ENCODE assay signal across 13 cellular contexts in the genomic region with DNA sequence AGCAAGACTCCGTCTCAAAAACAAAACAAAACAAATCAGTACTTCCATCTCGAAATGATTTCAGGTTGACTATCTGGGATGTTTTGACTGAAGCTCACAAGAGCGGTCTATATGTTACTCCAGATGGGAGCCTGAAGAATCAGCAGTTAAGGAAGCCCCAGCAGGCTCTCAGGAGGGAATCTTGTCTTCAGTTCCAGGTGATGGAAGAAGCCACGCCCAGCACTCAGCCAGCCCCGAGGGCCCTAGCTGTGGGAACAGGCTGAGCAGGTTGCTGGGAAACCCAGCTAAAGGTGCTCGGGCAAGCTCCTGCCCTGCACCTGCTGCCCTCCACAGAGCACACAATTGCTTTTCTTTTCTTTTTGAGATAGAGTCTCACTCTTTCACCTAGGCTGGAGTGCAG. TPM values are rescaled to one million over a fixed set of nuclear protein-coding genes. Genes with fewer than 3 reads are reported as not detected.
DNase-seq lines count a peak whose midpoint lies in the region; ATAC-seq and TF ChIP-seq lines count a peak whose summit lies in the region.
"Had no signal": no experiment of that assay in that cellular context is flagged by ENCODE, and none has a peak within 500 bp of the region (broad histone marks: within the 10 kb centered on the region; RNA-seq: fewer than 3 reads in every experiment).

No MANE protein-coding gene starts in this region.

- DNase-seq in H7 (peak; percentile 59), NCI-H2107 (lab: John Stamatoyannopoulos, UW) (peak; percentile 19), WTC11 (ENCODE audit: low spot score) (peak; percentile 57), osteoblast (ENCODE audit: insufficient read length, low spot score, missing footprints) (peak; percentile 73), NCI-H446 treated with DMSO at 0.1 percent for 48 hours (lab: John Stamatoyannopoulos, UW) (no peak)
- no peak for DNase-seq in activated naive CD4-positive, alpha-beta T cell treated with anti-CD3 and anti-CD28 coated beads, Interleukin-2, amount 50 U/mL, for 72 hours (ENCODE audit: low spot score in 2 of 2)
- DNase-seq: activated B cell treated with CpG ODN at 0.5 μM for 24 hours; activated naive CD4-positive, alpha-beta T cell treated with anti-CD3 and anti-CD28 coated beads, Interleukin-2, amount 10 ng/mL, durations not matched to agents 7 days and 5 days; effector CD8-positive, alpha-beta T cell; gastrocnemius medialis had no signal

- H3K4me1 ChIP-seq in osteoblast (ENCODE audit: insufficient read depth, low read length): no peaks in the 10 kb centered on the region
- H3K4me1 ChIP-seq: gastrocnemius medialis, tibial nerve had no signal

- no peak overlapping the region for H3K27ac Mint-ChIP-seq in WTC11
- H3K27ac Mint-ChIP-seq in activated naive CD4-positive, alpha-beta T cell treated with anti-CD3 and anti-CD28 coated beads, Interleukin-2, amount 50 U/mL, for 72 hours: no peak overlapping the region
- H3K27ac Mint-ChIP-seq: activated B cell treated with CpG ODN at 0.5 μM for 24 hours; activated naive CD4-positive, alpha-beta T cell treated with anti-CD3 and anti-CD28 coated beads, Interleukin-2, amount 10 ng/mL, durations not matched to agents 7 days and 5 days had no signal

- H3K79me2 ChIP-seq in osteoblast (ENCODE audit: insufficient read depth, low read length): no peaks in the 10 kb centered on the region

- H3K27me3 ChIP-seq in H7 (ENCODE audit: control insufficient read depth, insufficient read depth, low read length): no peaks in the 10 kb centered on the region
- H3K27me3 ChIP-seq in osteoblast (ENCODE audit: insufficient read depth, low read length): no peaks in the 10 kb centered on the region
- H3K27me3 ChIP-seq: gastrocnemius medialis, tibial nerve had no signal

- no peaks in the 10 kb centered on the region; the same call in 1 of the 2 replicates for H3K27me3 Mint-ChIP-seq in WTC11 (ENCODE audit: low read depth)
- H3K27me3 Mint-ChIP-seq: activated B cell treated with CpG ODN at 0.5 μM for 24 hours; activated naive CD4-positive, alpha-beta T cell treated with anti-CD3 and anti-CD28 coated beads, Interleukin-2, amount 10 ng/mL, durations not matched to agents 7 days and 5 days had no signal

- H3K4me3 ChIP-seq in H7 (ENCODE audit: insufficient read depth, low read depth, low read length) (no peak overlapping the region), osteoblast (ENCODE audit: insufficient read depth, low read length) (no peak overlapping the region)
- H3K4me3 ChIP-seq: gastrocnemius medialis, tibial nerve had no signal

- H3K9me3 Mint-ChIP-seq in WTC11: no peaks in the 10 kb centered on the region
- H3K9me3 Mint-ChIP-seq in activated naive CD4-positive, alpha-beta T cell treated with anti-CD3 and anti-CD28 coated beads, Interleukin-2, amount 50 U/mL, for 72 hours: no peaks in the 10 kb centered on the region
- H3K9me3 Mint-ChIP-seq: activated B cell treated with CpG ODN at 0.5 μM for 24 hours; activated naive CD4-positive, alpha-beta T cell treated with anti-CD3 and anti-CD28 coated beads, Interleukin-2, amount 10 ng/mL, durations not matched to agents 7 days and 5 days had no signal

- H2AFZ ChIP-seq in osteoblast (ENCODE audit: low read length): no peak overlapping the region

- no peak for TF ChIP-seq CTCF in WTC11 (IDR thresholded peaks at IDR 0.05)
- no peak for TF ChIP-seq CTCF in osteoblast (IDR thresholded peaks at IDR 0.05; ENCODE audit: extremely low read depth, low read depth, low read length)

- no peak overlapping the region for H3K4me3 Mint-ChIP-seq in WTC11
- H3K4me3 Mint-ChIP-seq: activated B cell treated with CpG ODN at 0.5 μM for 24 hours; activated naive CD4-positive, alpha-beta T cell treated with anti-CD3 and anti-CD28 coated beads, Interleukin-2, amount 10 ng/mL, durations not matched to agents 7 days and 5 days had no signal

- POLR2A ChIA-PET in WTC11 (lab: Charles Lee): no interaction called here

- CTCF ChIA-PET in WTC11 (lab: Charles Lee): interaction anchor here (0.5 to 2.1 kb wide), 7 partner anchors 12 to 252 kb away, joined by 3 to 20 read pairs (median 4); no protein-coding TSS in a partner anchor

- peaks cover 5% of the 10 kb centered on the region for H4K20me1 ChIP-seq in osteoblast (ENCODE audit: insufficient read depth, low read length)

- H3K4me2 ChIP-seq in osteoblast (ENCODE audit: insufficient read depth, low read length): no peak overlapping the region

- no peak overlapping the region for H3K27ac ChIP-seq in osteoblast (ENCODE audit: low read depth, low read length)
- H3K27ac ChIP-seq: gastrocnemius medialis, tibial nerve had no signal

- H3K4me1 Mint-ChIP-seq in WTC11: peaks cover 30% of the 10 kb centered on the region
- H3K4me1 Mint-ChIP-seq: activated B cell treated with CpG ODN at 0.5 μM for 24 hours; activated naive CD4-positive, alpha-beta T cell treated with anti-CD3 and anti-CD28 coated beads, Interleukin-2, amount 10 ng/mL, durations not matched to agents 7 days and 5 days had no signal

- H3K9me3 ChIP-seq in osteoblast (ENCODE audit: low read depth, low read length): no peaks in the 10 kb centered on the region
- H3K9me3 ChIP-seq: gastrocnemius medialis had no signal

- peaks cover 7% of the 10 kb centered on the region for H3K36me3 ChIP-seq in H7 (replicated peaks; ENCODE audit: control insufficient read depth, insufficient read depth, low read length)
- H3K36me3 ChIP-seq in osteoblast (ENCODE audit: insufficient read depth, low read length): peaks cover 83% of the 10 kb centered on the region

- peaks cover 9% of the 10 kb centered on the region; the same call in 1 of the 2 replicates for H3K36me3 Mint-ChIP-seq in WTC11
- H3K36me3 Mint-ChIP-seq in activated naive CD4-positive, alpha-beta T cell treated with anti-CD3 and anti-CD28 coated beads, Interleukin-2, amount 50 U/mL, for 72 hours: no peaks in the 10 kb centered on the region

- ATAC-seq in WTC11 (peak; percentile 83), HG03175 (IDR thresholded peaks at IDR 0.05; ENCODE audit: unreplicated experiment) (no peak), HG02642 (IDR thresholded peaks at IDR 0.05; ENCODE audit: poor library complexity, unreplicated experiment) (no peak)
- ATAC-seq in activated naive CD4-positive, alpha-beta T cell treated with anti-CD3 and anti-CD28 coated beads, Interleukin-2, amount 50 U/mL, for 72 hours: no peak
- ATAC-seq: gastrocnemius medialis had no signal

TF ChIP-seq in WTC11, 78 proteins besides CTCF, POLR2A, EP300 and RAD21:
- TF ChIP-seq ZNF219 (CRISPR knock-in tag; IDR thresholded peaks at IDR 0.05; ENCODE audit: borderline replicate concordance) (no peak), ZNF416 (CRISPR knock-in tag; IDR thresholded peaks at IDR 0.05) (peak; percentile 90; the same call in 1 of the 2 replicates)

RNA-seq across cellular contexts. Expression of a gene that starts 32.4 kb away (rescaled TPM):
- 22.4 and 24.4 TPM in 2 replicates for total RNA-seq in H7 (2014; rRNA removed; shearing (Covaris generic))
- total RNA-seq in WTC11 (2021): 16.2 to 29.3 TPM (median 17.5 TPM) in 3 replicates
- 190 and 220 TPM in 2 replicates for total RNA-seq in osteoblast
- total RNA-seq in activated naive CD4-positive, alpha-beta T cell treated with anti-CD3 and anti-CD28 coated beads, Interleukin-2, amount 50 U/mL, for 72 hours: 10 to 100 TPM; 15.2 to 22.0 TPM

Comparison
In these comparisons a context has a peak if more than half of its experiments do, and no peak if none do; other contexts are left out.
1. DNase-seq: peak in H7 (single experiment), NCI-H2107 (single experiment), WTC11 (single experiment) and osteoblast (single experiment); none in activated naive CD4-positive, alpha-beta T cell treated with anti-CD3 and anti-CD28 coated beads, Interleukin-2, amount 50 U/mL, for 72 hours (0 of 2) and NCI-H446 treated with DMSO at 0.1 percent for 48 hours (single experiment).